ENCODE assay signal across 8 cellular contexts in genomic region chr2:166516712-166517303, GRCh38. TPM values are rescaled to one million over a fixed set of nuclear protein-coding genes. Genes with fewer than 3 reads are reported as not detected.
DNase-seq lines count a peak whose midpoint lies in the region; ATAC-seq and TF ChIP-seq lines count a peak whose summit lies in the region.

No MANE protein-coding gene starts in this region.

- H3K9me3 ChIP-seq in Caco-2 (no peaks in the 10 kb centered on the region), SJCRH30 (replicated peaks) (no peaks in the 10 kb centered on the region), cardiac muscle cell (ENCODE audit: low read depth) (no peaks in the 10 kb centered on the region), upper lobe of right lung (no peaks in the 10 kb centered on the region)

- peaks cover 2% of the 10 kb centered on the region for H3K27me3 Mint-ChIP-seq in Caco-2 (ENCODE audit: insufficient read depth, unreplicated experiment)

- no peaks in the 10 kb centered on the region for H3K9me3 Mint-ChIP-seq in Caco-2 (ENCODE audit: unreplicated experiment)

- peak; percentile 67 for ATAC-seq in HG02870 (IDR thresholded peaks at IDR 0.05; ENCODE audit: unreplicated experiment)
- peak; percentile 62 for ATAC-seq in upper lobe of right lung
- no peak for ATAC-seq in HG03196 (IDR thresholded peaks at IDR 0.05; ENCODE audit: unreplicated experiment)

- H3K4me1 ChIP-seq in Caco-2 (no peaks in the 10 kb centered on the region), SJCRH30 (no peaks in the 10 kb centered on the region), cardiac muscle cell (ENCODE audit: low read depth) (peaks cover 24% of the 10 kb centered on the region), upper lobe of right lung (no peaks in the 10 kb centered on the region)

- no peak overlapping the region for H3K27ac ChIP-seq in SJCRH30
- H3K27ac ChIP-seq in cardiac muscle cell: no peak overlapping the region
- no peak overlapping the region for H3K27ac ChIP-seq in upper lobe of right lung

- H3K4me3 Mint-ChIP-seq in Caco-2 (ENCODE audit: unreplicated experiment): no peak overlapping the region

- H3K27me3 ChIP-seq in Caco-2 (replicated peaks; ENCODE audit: control insufficient read depth, insufficient read depth, low read length): no peaks in the 10 kb centered on the region
- H3K27me3 ChIP-seq in SJCRH30: no peaks in the 10 kb centered on the region
- H3K27me3 ChIP-seq in cardiac muscle cell: no peaks in the 10 kb centered on the region
- H3K27me3 ChIP-seq in upper lobe of right lung: no peaks in the 10 kb centered on the region

- H3K36me3 Mint-ChIP-seq in Caco-2 (ENCODE audit: insufficient read depth, unreplicated experiment): no peaks in the 10 kb centered on the region

- no peak overlapping the region for H3K4me3 ChIP-seq in Caco-2 (ENCODE audit: low read depth, low read length)
- H3K4me3 ChIP-seq in SJCRH30: no peak overlapping the region
- H3K4me3 ChIP-seq in cardiac muscle cell: no peak overlapping the region
- no peak overlapping the region for H3K4me3 ChIP-seq in upper lobe of right lung

- BruUV-seq in Caco-2 (replicated peaks; lab: Mats Ljungman, UMichigan): no TSS peak

- POLR2A ChIA-PET in Caco-2 (lab: Charles Lee): no interaction called here

- CTCF ChIA-PET in Caco-2 (lab: Charles Lee): no interaction called here

- no peaks in the 10 kb centered on the region for H3K4me1 Mint-ChIP-seq in Caco-2 (ENCODE audit: low read depth, unreplicated experiment)

- H3K27ac Mint-ChIP-seq in Caco-2 (ENCODE audit: unreplicated experiment): no peak overlapping the region

- DNase-seq in Caco-2 (peak; percentile 27 to 47), SJCRH30 (peak; percentile 20 to 56), cardiac muscle cell (ENCODE audit: low read depth in 1 of 2, low spot score in 1 of 2) (peak; percentile 55 to 62), upper lobe of right lung (peak; percentile 21), LoVo (ENCODE audit: low spot score) (no peak)
- no peak for DNase-seq in activated CD4-positive, CD25-positive, alpha-beta regulatory T cell (lab: John Stamatoyannopoulos, UW)

- intact Hi-C loops in Caco-2 (cut with micrococcal nuclease; ENCODE audit: unreplicated experiment): loop anchor here (1.0 kb wide), 2 partner anchors 98 to 156 kb away; no protein-coding TSS in a partner anchor
- intact Hi-C loops in upper lobe of right lung (cut with DNase I): no loop called here

- peak; percentile 66 to 72 for TF ChIP-seq CTCF in Caco-2 (IDR thresholded peaks at IDR 0.05; ENCODE audit: insufficient read depth in 1 of 2, low read depth in 1 of 2, low read length in 1 of 2, severe bottlenecking in 1 of 2, unreplicated experiment in 1 of 2)
- peak; percentile 70 for TF ChIP-seq CTCF in cardiac muscle cell (IDR thresholded peaks at IDR 0.05; ENCODE audit: low read depth, low read length)
- peak; percentile 68 for TF ChIP-seq CTCF in upper lobe of right lung (IDR thresholded peaks at IDR 0.05)

- H3K36me3 ChIP-seq in Caco-2 (ENCODE audit: control insufficient read depth, insufficient read depth, low read length) (no peaks in the 10 kb centered on the region), SJCRH30 (no peaks in the 10 kb centered on the region), cardiac muscle cell (no peaks in the 10 kb centered on the region), upper lobe of right lung (no peaks in the 10 kb centered on the region)

RNA-seq across cellular contexts. Expression of gene SCN7A, which starts 22.8 kb away (rescaled TPM):
- total RNA-seq in Caco-2 (2022) (0.23 and 0.27 TPM in 2 replicates), cardiac muscle cell (0.42 and 1.3 TPM in 2 replicates), upper lobe of right lung (97.1 TPM)
- total RNA-seq in SJCRH30 (2014; rRNA removed; shearing (Covaris generic)): 0.13 and 0.18 TPM in 2 replicates
- polyA plus RNA-seq in cardiac muscle cell: 0.77 and 0.89 TPM in 2 replicates

Comparison
In these comparisons a context has a peak if more than half of its experiments do, and no peak if none do; other contexts are left out.
1. DNase-seq: peak in Caco-2 (2 of 2), SJCRH30 (2 of 2), cardiac muscle cell (2 of 2) and upper lobe of right lung (single experiment); none in LoVo (single experiment) and activated CD4-positive, CD25-positive, alpha-beta regulatory T cell (0 of 4).
2. RNA of gene SCN7A, which starts 22.8 kb away (total RNA-seq): 97.1 TPM in upper lobe of right lung (single experiment); 0.42 to 1.3 TPM in cardiac muscle cell, 0.23 to 0.27 TPM in Caco-2 and 0.13 to 0.18 TPM in SJCRH30; every median in the first group is over 10 times any median in the second.
3. Peak in every context shown above with its lines, with median percentiles within 50 percentile points of each other: CTCF ChIP-seq.